Comparison of ENCODE assay signal across 30 cellular contexts in the genomic region with DNA sequence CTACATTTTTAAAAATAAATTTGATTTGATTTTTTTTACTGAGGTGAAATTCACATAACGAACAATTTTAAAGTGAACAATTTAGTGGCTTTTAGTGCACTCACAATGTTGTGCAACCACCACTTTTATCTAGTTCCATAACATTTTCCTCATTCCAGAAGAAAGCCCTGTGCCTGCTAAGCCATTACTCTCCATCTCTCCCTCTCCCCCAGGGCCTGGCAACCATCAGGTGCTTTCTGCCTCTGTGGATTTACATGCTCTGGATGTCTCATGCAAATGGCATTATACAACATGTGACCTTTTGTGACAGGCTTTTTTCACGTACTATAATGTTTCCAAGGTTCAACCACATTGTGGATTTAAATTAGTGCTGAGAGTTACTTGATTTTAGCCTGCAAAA.
"Had no signal": no experiment of that assay in that cellular context is flagged by ENCODE, and none has a peak within 500 bp of the region (broad histone marks: within the 10 kb centered on the region; RNA-seq: fewer than 3 reads in every experiment).

No MANE protein-coding gene starts in this region.

- H3K4me2 ChIP-seq: neural progenitor cell, smooth muscle cell had no signal

- DNase-seq: naive B cell; natural killer cell; occipital lobe; ovary; posterior cingulate gyrus; psoas muscle; right cardiac atrium; spleen; stimulated activated CD4-positive, alpha-beta T cell treated with anti-CD3 and anti-CD28 coated beads, Interleukin-12 subunit alpha, Interleukin-12 subunit beta, amount 100 ng/mL, for 4 hours; stimulated activated CD4-positive, alpha-beta T cell treated with anti-CD3 and anti-CD28 coated beads, Interleukin-1b, Interleukin-23, amount 100 ng/mL, for 48 hours; stimulated activated CD4-positive, alpha-beta T cell treated with anti-CD3 and anti-CD28 coated beads, Interleukin-4, amount 100 ng/mL, for 1 hour; stimulated activated CD4-positive, alpha-beta T cell treated with anti-CD3 and anti-CD28 coated beads, Interleukin-4, amount 100 ng/mL, for 4 hours; stimulated activated CD8-positive, alpha-beta memory T cell treated with anti-CD3 and anti-CD28 coated beads, Interleukin-4, amount 100 ng/mL, for 48 hours; stimulated activated naive CD4-positive, alpha-beta T cell; stimulated activated naive CD8-positive, alpha-beta T cell treated with anti-CD3 and anti-CD28 coated beads, Interleukin-15, amount 100 ng/mL, for 72 hours; stimulated activated naive CD8-positive, alpha-beta T cell treated with anti-CD3 and anti-CD28 coated beads, Interleukin-15, Interleukin-2, amounts not matched to agents 100 U/mL and 50 U/mL, for 24 hours; substantia nigra; testis; tibial artery; transverse colon; upper lobe of left lung had no signal

- H2AFZ ChIP-seq: neural progenitor cell, parathyroid adenoma had no signal

- H3K79me2 ChIP-seq: parathyroid adenoma had no signal

- ATAC-seq: natural killer cell; psoas muscle; right cardiac atrium; sciatic nerve; stimulated activated memory B cell treated with anti-CD40 and anti-IgM and Interleukin-4, amounts not matched to agents 10 μg/mL and 1 μg/mL and 100 μg/mL, for 72 hours; stimulated activated naive CD8-positive, alpha-beta T cell treated with anti-CD3 and anti-CD28 coated beads, Interleukin-15, amount 100 ng/mL, for 72 hours; stimulated activated naive CD8-positive, alpha-beta T cell treated with anti-CD3 and anti-CD28 coated beads, Interleukin-15, Interleukin-2, amounts not matched to agents 100 U/mL and 50 U/mL, for 24 hours had no signal

- H3K9me3 ChIP-seq: psoas muscle, testis had no signal

- H3K27me3 ChIP-seq: neural progenitor cell, ovary, suprapubic skin, testis, transverse colon, upper lobe of left lung, vagina had no signal

- H3K4me1 ChIP-seq: neural progenitor cell, parathyroid adenoma, psoas muscle, spleen, suprapubic skin, testis, tibial artery, transverse colon, upper lobe of left lung, vagina had no signal

- H3K4me3 ChIP-seq: neural progenitor cell, ovary, psoas muscle, skin epidermis, smooth muscle cell, spleen, suprapubic skin, testis, tibial artery, transverse colon, upper lobe of left lung, vagina had no signal

- H3K27ac ChIP-seq: neural progenitor cell, ovary, parathyroid adenoma, psoas muscle, skin epidermis, spleen, suprapubic skin, testis, tibial artery, transverse colon, upper lobe of left lung, vagina had no signal

- H3K36me3 ChIP-seq: neural progenitor cell, ovary, spleen, suprapubic skin, tibial artery, transverse colon, upper lobe of left lung, vagina had no signal

- FAIRE-seq: urothelium cell line had no signal

- H3K9ac ChIP-seq: neural progenitor cell, parathyroid adenoma had no signal
